In genomic region chr5:157845894-157846598, GRCh38 we compare ENCODE assay signal across 27 cellular contexts.
"Had no signal": no experiment of that assay in that cellular context is flagged by ENCODE, and none has a peak within 500 bp of the region (broad histone marks: within the 10 kb centered on the region; RNA-seq: fewer than 3 reads in every experiment).

No MANE protein-coding gene starts in this region.

- H3K36me3 ChIP-seq: ovary, prostate gland had no signal

- H3K4me3 Mint-ChIP-seq: activated CD4-positive, alpha-beta memory T cell treated with anti-CD3 and anti-CD28 coated beads, Interleukin-2, amount 10 ng/mL, durations not matched to agents 7 days and 5 days; activated CD4-positive, alpha-beta T cell treated with anti-CD3 and anti-CD28 coated beads, Interleukin-2, amount 10 ng/mL, durations not matched to agents 7 days and 5 days; activated T-cell treated with anti-CD3 and anti-CD28 coated beads, Interleukin-2, amount 50 U/mL, for 4 hours; activated T-helper 17 cell treated with anti-CD3 and anti-CD28 coated beads, Interleukin-2, amount 50 U/mL, for 72 hours; central memory CD8-positive, alpha-beta T cell; dendritic cell treated with granulocyte-macrophage colony-stimulating factor and Interleukin-4, amounts not matched to agents 40 ng/mL and 50 ng/mL, for 4 days; naive B cell; nephron progenitor cell; WTC11 had no signal

- H3K9me3 Mint-ChIP-seq: activated CD4-positive, alpha-beta memory T cell treated with anti-CD3 and anti-CD28 coated beads, Interleukin-2, amount 10 ng/mL, durations not matched to agents 7 days and 5 days; activated CD4-positive, alpha-beta T cell treated with anti-CD3 and anti-CD28 coated beads, Interleukin-2, amount 10 ng/mL, durations not matched to agents 7 days and 5 days; activated naive CD4-positive, alpha-beta T cell treated with anti-CD3 and anti-CD28 coated beads, Interleukin-2, amount 50 U/mL, for 72 hours; activated T-cell treated with anti-CD3 and anti-CD28 coated beads, Interleukin-2, amount 50 U/mL, for 4 hours; activated T-helper 17 cell treated with anti-CD3 and anti-CD28 coated beads, Interleukin-2, amount 50 U/mL, for 72 hours; central memory CD8-positive, alpha-beta T cell; dendritic cell treated with granulocyte-macrophage colony-stimulating factor and Interleukin-4, amounts not matched to agents 40 ng/mL and 50 ng/mL, for 4 days; naive B cell had no signal

- H3K27ac Mint-ChIP-seq: activated CD4-positive, alpha-beta memory T cell treated with anti-CD3 and anti-CD28 coated beads, Interleukin-2, amount 10 ng/mL, durations not matched to agents 7 days and 5 days; activated CD4-positive, alpha-beta T cell treated with anti-CD3 and anti-CD28 coated beads, Interleukin-2, amount 10 ng/mL, durations not matched to agents 7 days and 5 days; activated T-helper 17 cell treated with anti-CD3 and anti-CD28 coated beads, Interleukin-2, amount 50 U/mL, for 72 hours; dendritic cell treated with granulocyte-macrophage colony-stimulating factor and Interleukin-4, amounts not matched to agents 40 ng/mL and 50 ng/mL, for 4 days; nephron progenitor cell had no signal

- DNase-seq: activated CD4-positive, alpha-beta memory T cell treated with anti-CD3 and anti-CD28 coated beads, Interleukin-2, amount 10 ng/mL, durations not matched to agents 7 days and 5 days; activated CD4-positive, alpha-beta T cell treated with anti-CD3 and anti-CD28 coated beads for 1 hour; activated CD4-positive, alpha-beta T cell treated with anti-CD3 and anti-CD28 coated beads, Interleukin-2, amount 10 ng/mL, durations not matched to agents 7 days and 5 days; activated gamma-delta T cell treated with Interleukin-2 at 50 U/mL for 16 hours; activated T-cell treated with anti-CD3 and anti-CD28 coated beads, Interleukin-2, amount 50 U/mL, for 4 hours; anterior cingulate cortex; foreskin keratinocyte; heart left ventricle; left ventricle myocardium inferior; mammary epithelial cell; naive B cell; nephron progenitor cell; ovary; stimulated activated CD4-positive, alpha-beta T cell treated with anti-CD3 and anti-CD28 coated beads, Interleukin-15, amount 100 ng/mL, for 24 hours; stimulated activated CD4-positive, alpha-beta T cell treated with anti-CD3 and anti-CD28 coated beads, Interleukin-2, amount 100 ng/mL, for 24 hours; stimulated activated naive CD4-positive, alpha-beta T cell; T-helper 9 cell; transverse colon had no signal

- H3K4me1 ChIP-seq: prostate gland, right atrium auricular region had no signal

- H3K9me3 ChIP-seq: esophagus muscularis mucosa, neutrophil, ovary, prostate gland, right atrium auricular region, transverse colon had no signal

- H3K4me3 ChIP-seq: esophagus muscularis mucosa, heart left ventricle, left ventricle myocardium inferior, ovary, prostate gland, right atrium auricular region, transverse colon had no signal

- H3K27me3 Mint-ChIP-seq: activated CD4-positive, alpha-beta memory T cell treated with anti-CD3 and anti-CD28 coated beads, Interleukin-2, amount 10 ng/mL, durations not matched to agents 7 days and 5 days; activated CD4-positive, alpha-beta T cell treated with anti-CD3 and anti-CD28 coated beads, Interleukin-2, amount 10 ng/mL, durations not matched to agents 7 days and 5 days; activated T-helper 17 cell treated with anti-CD3 and anti-CD28 coated beads, Interleukin-2, amount 50 U/mL, for 72 hours; central memory CD8-positive, alpha-beta T cell; dendritic cell treated with granulocyte-macrophage colony-stimulating factor and Interleukin-4, amounts not matched to agents 40 ng/mL and 50 ng/mL, for 4 days; naive B cell had no signal

- H3K27me3 ChIP-seq: esophagus muscularis mucosa, foreskin keratinocyte, heart left ventricle, neutrophil, ovary, right atrium auricular region, transverse colon had no signal

- H3K27ac ChIP-seq: esophagus muscularis mucosa, foreskin keratinocyte, heart left ventricle, left ventricle myocardium inferior, neutrophil, ovary, prostate gland, right atrium auricular region, transverse colon had no signal

- H3K4me1 Mint-ChIP-seq: nephron progenitor cell had no signal

- ATAC-seq: activated naive CD4-positive, alpha-beta T cell treated with anti-CD3 and anti-CD28 coated beads, Interleukin-2, amount 50 U/mL, for 72 hours; activated T-cell treated with anti-CD3 and anti-CD28 coated beads, Interleukin-2, amount 50 U/mL, for 4 hours; activated T-helper 17 cell treated with anti-CD3 and anti-CD28 coated beads, Interleukin-2, amount 50 U/mL, for 72 hours; foreskin keratinocyte; heart left ventricle; WTC11 had no signal
